In the genomic region with DNA sequence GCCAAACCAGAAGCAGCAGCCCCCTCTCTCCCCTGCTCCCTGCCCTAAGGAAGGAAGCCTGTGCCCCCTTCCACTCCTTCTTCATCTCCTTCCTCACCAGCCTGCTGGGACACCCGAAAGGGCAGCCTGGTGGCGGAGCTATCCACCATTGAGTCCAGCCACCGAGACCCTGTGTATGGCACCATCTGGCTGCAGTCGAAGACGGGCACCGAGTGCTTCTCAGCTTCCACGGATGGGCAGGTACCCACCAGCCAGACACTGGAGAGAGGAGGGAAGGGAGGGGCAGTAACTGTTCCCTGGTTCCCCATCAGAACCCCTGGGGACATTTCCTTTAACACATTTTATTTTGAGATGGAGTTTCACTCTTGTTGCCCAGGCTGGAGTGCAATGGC, we compare ENCODE assay signal across 36 cellular contexts. TPM values are rescaled to one million over a fixed set of nuclear protein-coding genes. Genes with fewer than 3 reads are reported as not detected.
"Had no signal": no experiment of that assay in that cellular context is flagged by ENCODE, and none has a peak within 500 bp of the region (broad histone marks: within the 10 kb centered on the region; RNA-seq: fewer than 3 reads in every experiment).

No MANE protein-coding gene starts in this region.

- H3K27ac ChIP-seq: body of pancreas, brain microvascular endothelial cell, breast epithelium, VCaP had no signal

- H3K36me3 ChIP-seq: adrenal gland, brain microvascular endothelial cell, breast epithelium had no signal

- ATAC-seq: activated CD4-positive, alpha-beta T cell treated with anti-CD3 and anti-CD28 coated beads for 36 hours; activated CD4-positive, CD25-positive, alpha-beta regulatory T cell treated with anti-CD3 and anti-CD28 coated beads, Interleukin-2, amount 50 U/mL, for 24 hours; activated CD8-positive, alpha-beta memory T cell treated with anti-CD3 and anti-CD28 coated beads, Interleukin-2, amount 10 ng/mL, durations not matched to agents 7 days and 5 days; activated CD8-positive, alpha-beta T cell treated with anti-CD3 and anti-CD28 coated beads, Interleukin-2, amount 10 ng/mL, durations not matched to agents 7 days and 5 days; activated naive CD4-positive, alpha-beta T cell treated with anti-CD3 and anti-CD28 coated beads, Interleukin-2, amount 50 U/mL, for 72 hours; body of pancreas had no signal

- H3K4me3 ChIP-seq: adrenal gland, body of pancreas, breast epithelium had no signal

- H3K4me3 Mint-ChIP-seq: activated CD4-positive, alpha-beta memory T cell treated with anti-CD3 and anti-CD28 coated beads, Interleukin-2, amount 10 ng/mL, durations not matched to agents 7 days and 5 days; activated CD4-positive, alpha-beta T cell treated with anti-CD3 and anti-CD28 coated beads for 36 hours; activated CD4-positive, alpha-beta T cell treated with anti-CD3 and anti-CD28 coated beads, Interleukin-2, amount 10 ng/mL, durations not matched to agents 7 days and 5 days; activated CD8-positive, alpha-beta memory T cell treated with anti-CD3 and anti-CD28 coated beads, Interleukin-2, amount 10 ng/mL, durations not matched to agents 7 days and 5 days; activated CD8-positive, alpha-beta T cell treated with anti-CD3 and anti-CD28 coated beads, Interleukin-2, amount 10 ng/mL, durations not matched to agents 7 days and 5 days; activated naive CD4-positive, alpha-beta T cell treated with anti-CD3 and anti-CD28 coated beads for 36 hours; activated naive CD8-positive, alpha-beta T cell treated with anti-CD3 and anti-CD28 coated beads for 36 hours; activated T-cell treated with anti-CD3 and anti-CD28 coated beads, Interleukin-2, amount 50 U/mL, for 24 hours; T-helper 1 cell treated with Interleukin-12 subunit alpha and Interleukin-12 subunit beta and Interleukin-4 antibody, amounts not matched to agents 30 μg/mL and 1 μg/mL, for 36 hours; T-helper 2 cell treated with Interferon-gamma antibody and Interleukin-4, amounts not matched to agents 5 μg/mL and 100 μg/mL, for 36 hours had no signal

- H3K9me3 Mint-ChIP-seq: activated CD4-positive, alpha-beta memory T cell treated with anti-CD3 and anti-CD28 coated beads, Interleukin-2, amount 10 ng/mL, durations not matched to agents 7 days and 5 days; activated naive CD4-positive, alpha-beta T cell treated with anti-CD3 and anti-CD28 coated beads, Interleukin-2, amount 50 U/mL, for 72 hours; T-helper 1 cell treated with Interleukin-12 subunit alpha and Interleukin-12 subunit beta and Interleukin-4 antibody, amounts not matched to agents 30 μg/mL and 1 μg/mL, for 36 hours; T-helper 2 cell treated with Interferon-gamma antibody and Interleukin-4, amounts not matched to agents 5 μg/mL and 100 μg/mL, for 36 hours had no signal

- H3K4me1 ChIP-seq: breast epithelium had no signal

- H3K27me3 Mint-ChIP-seq: activated CD4-positive, alpha-beta memory T cell treated with anti-CD3 and anti-CD28 coated beads, Interleukin-2, amount 10 ng/mL, durations not matched to agents 7 days and 5 days had no signal

- H3K27me3 ChIP-seq: adrenal gland, body of pancreas, brain microvascular endothelial cell had no signal

- H3K9me3 ChIP-seq: body of pancreas, breast epithelium had no signal

- H3K27ac Mint-ChIP-seq: activated CD4-positive, alpha-beta memory T cell treated with anti-CD3 and anti-CD28 coated beads, Interleukin-2, amount 10 ng/mL, durations not matched to agents 7 days and 5 days; activated CD4-positive, alpha-beta T cell treated with anti-CD3 and anti-CD28 coated beads for 36 hours; activated CD4-positive, alpha-beta T cell treated with anti-CD3 and anti-CD28 coated beads, Interleukin-2, amount 10 ng/mL, durations not matched to agents 7 days and 5 days; activated CD8-positive, alpha-beta memory T cell treated with anti-CD3 and anti-CD28 coated beads, Interleukin-2, amount 10 ng/mL, durations not matched to agents 7 days and 5 days; activated CD8-positive, alpha-beta T cell treated with anti-CD3 and anti-CD28 coated beads, Interleukin-2, amount 10 ng/mL, durations not matched to agents 7 days and 5 days; activated naive CD4-positive, alpha-beta T cell treated with anti-CD3 and anti-CD28 coated beads for 36 hours; activated naive CD4-positive, alpha-beta T cell treated with anti-CD3 and anti-CD28 coated beads, Interleukin-2, amount 50 U/mL, for 72 hours; activated naive CD8-positive, alpha-beta T cell treated with anti-CD3 and anti-CD28 coated beads for 36 hours; activated T-cell treated with anti-CD3 and anti-CD28 coated beads, Interleukin-2, amount 50 U/mL, for 24 hours; T-helper 1 cell treated with Interleukin-12 subunit alpha and Interleukin-12 subunit beta and Interleukin-4 antibody, amounts not matched to agents 30 μg/mL and 1 μg/mL, for 36 hours; T-helper 2 cell treated with Interferon-gamma antibody and Interleukin-4, amounts not matched to agents 5 μg/mL and 100 μg/mL, for 36 hours had no signal

- H3K36me3 Mint-ChIP-seq: activated CD8-positive, alpha-beta memory T cell treated with anti-CD3 and anti-CD28 coated beads, Interleukin-2, amount 10 ng/mL, durations not matched to agents 7 days and 5 days; activated naive CD4-positive, alpha-beta T cell treated with anti-CD3 and anti-CD28 coated beads, Interleukin-2, amount 50 U/mL, for 72 hours; activated naive CD8-positive, alpha-beta T cell treated with anti-CD3 and anti-CD28 coated beads for 36 hours had no signal

- DNase-seq: activated CD4-positive, alpha-beta memory T cell treated with anti-CD3 and anti-CD28 coated beads, Interleukin-2, amount 10 ng/mL, durations not matched to agents 7 days and 5 days; activated CD4-positive, alpha-beta T cell treated with anti-CD3 and anti-CD28 coated beads for 1 hour; activated CD4-positive, alpha-beta T cell treated with anti-CD3 and anti-CD28 coated beads for 36 hours; activated CD4-positive, alpha-beta T cell treated with anti-CD3 and anti-CD28 coated beads for 48 hours; activated CD4-positive, alpha-beta T cell treated with anti-CD3 and anti-CD28 coated beads, Interleukin-2, amount 10 ng/mL, durations not matched to agents 7 days and 5 days; activated CD4-positive, alpha-beta T cell treated with anti-CD3 and anti-CD28 coated beads, Interleukin-2, amount 50 U/mL, for 48 hours; activated CD4-positive, CD25-positive, alpha-beta regulatory T cell; activated CD8-positive, alpha-beta memory T cell treated with anti-CD3 and anti-CD28 coated beads for 24 hours; activated CD8-positive, alpha-beta memory T cell treated with anti-CD3 and anti-CD28 coated beads, Interleukin-2, amount 10 ng/mL, durations not matched to agents 7 days and 5 days; activated CD8-positive, alpha-beta memory T cell treated with anti-CD3 and anti-CD28 coated beads, Interleukin-2, amount 50 U/mL, for 48 hours; activated CD8-positive, alpha-beta T cell treated with anti-CD3 and anti-CD28 coated beads, Interleukin-2, amount 10 ng/mL, durations not matched to agents 7 days and 5 days; activated effector memory CD4-positive, alpha-beta T cell treated with anti-CD3 and anti-CD28 coated beads, Interleukin-2, amount 50 U/mL, for 16 hours; activated gamma-delta T cell treated with Interleukin-2 at 50 U/mL for 16 hours; activated naive CD4-positive, alpha-beta T cell; activated naive CD4-positive, alpha-beta T cell treated with anti-CD3 and anti-CD28 coated beads for 36 hours; activated naive CD4-positive, alpha-beta T cell treated with anti-CD3 and anti-CD28 coated beads, Interleukin-2, amount 50 U/mL, for 16 hours; activated naive CD8-positive, alpha-beta T cell treated with anti-CD3 and anti-CD28 coated beads for 36 hours; activated T-cell treated with anti-CD3 and anti-CD28 coated beads, Interleukin-2, amount 50 U/mL, for 24 hours; activated T-cell treated with anti-CD3 and anti-CD28 coated beads, Interleukin-2, amount 50 U/mL, for 48 hours; adrenal gland; amniotic stem cell; aorta; body of pancreas; brain microvascular endothelial cell; central memory CD4-positive, alpha-beta T cell; T-helper 1 cell; T-helper 2 cell; T-helper 9 cell had no signal

RNA-seq across cellular contexts. Expression of a gene that starts 25.6 kb away (rescaled TPM):
- total RNA-seq: activated naive CD8-positive, alpha-beta T cell treated with anti-CD3 and anti-CD28 coated beads for 36 hours; aorta; astrocyte; body of pancreas; breast epithelium; cardiac septum had no signal

RNA-seq across cellular contexts. Expression of a gene that starts 26.4 kb away (rescaled TPM):
- total RNA-seq: activated naive CD4-positive, alpha-beta T cell treated with anti-CD3 and anti-CD28 coated beads for 36 hours; astrocyte had no signal
